Comparison of ENCODE assay signal across 8 cellular contexts in the genomic region with DNA sequence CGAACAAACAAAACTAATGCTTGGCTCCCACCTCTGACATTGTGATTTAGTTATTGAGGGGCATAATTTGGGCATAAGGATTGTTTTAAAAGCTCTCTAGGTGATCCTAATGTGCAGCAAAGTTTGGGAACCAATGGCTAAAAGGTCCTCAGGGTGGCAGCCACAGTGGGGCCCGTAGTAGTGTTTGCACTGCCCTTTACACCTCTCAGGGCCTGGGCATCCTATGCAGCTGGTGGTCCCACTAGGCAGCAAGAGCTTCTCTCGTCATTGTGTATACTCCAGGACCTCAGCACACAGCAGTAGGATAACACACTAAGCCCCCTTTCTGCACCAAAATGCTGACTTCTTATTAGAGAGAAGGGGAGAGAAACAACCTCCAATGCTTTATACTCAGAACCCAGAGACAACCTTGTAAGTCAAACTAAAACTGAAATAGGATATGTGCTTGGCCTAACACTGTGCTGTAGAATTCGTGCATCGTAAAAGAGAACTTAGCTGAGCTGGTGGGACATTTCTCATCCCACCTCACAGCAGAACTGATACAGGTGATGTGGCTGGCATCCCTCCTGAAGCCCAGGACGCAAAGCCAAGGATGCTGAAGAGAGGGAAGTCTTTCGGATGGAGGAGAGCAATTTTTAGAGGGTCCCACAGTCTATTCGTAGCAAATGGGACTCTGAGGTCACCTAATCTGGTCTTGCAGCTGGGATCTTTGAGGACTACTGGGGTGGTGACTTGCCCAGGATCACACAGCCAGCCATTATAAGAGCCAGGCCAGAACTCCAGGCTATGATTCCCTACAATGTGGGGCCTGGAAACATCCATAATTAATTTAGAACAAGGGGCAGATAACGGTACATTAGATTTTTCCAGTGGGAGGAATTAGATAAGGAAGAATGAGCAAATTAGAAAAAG. TPM values are rescaled to one million over a fixed set of nuclear protein-coding genes. Genes with fewer than 3 reads are reported as not detected.
A peak's percentile ranks its signal among the peaks of the same experiment; 100 is the strongest.
DNase-seq lines count a peak whose midpoint lies in the region; ATAC-seq, FAIRE-seq and TF ChIP-seq lines count a peak whose summit lies in the region.

No MANE protein-coding gene starts in this region.

- peak overlapping the region; percentile 91 for H3K4me3 Mint-ChIP-seq in activated T-helper 1 cell treated with anti-CD3 and anti-CD28 coated beads, Interleukin-12 subunit alpha, Interleukin-12 subunit beta, Interleukin-2, Interleukin-4 antibody, amounts not matched to agents 30 ng/mL and 10 ng/mL and 1 ng/mL, durations not matched to agents 14 hours and 24 hours and 36 hours

- intact Hi-C loops in activated T-helper 1 cell treated with anti-CD3 and anti-CD28 coated beads, Interleukin-12 subunit alpha, Interleukin-12 subunit beta, Interleukin-2, Interleukin-4 antibody, amounts not matched to agents 30 ng/mL and 10 ng/mL and 1 ng/mL, durations not matched to agents 14 hours and 24 hours and 36 hours (cut with micrococcal nuclease), result loop anchor here (1.0 to 2.0 kb wide), 7 partner anchors 13 to 841 kb away; partner anchors contain the start of genes ARSK, CAST, RFESD and SKIC3
- intact Hi-C loops in kidney (cut with DNase I), result no loop called here

- TF ChIP-seq CTCF in DOHH2 (IDR thresholded peaks at IDR 0.05; ENCODE audit: low read depth, low read length, poor library complexity, severe bottlenecking) (no peak), kidney (IDR thresholded peaks at IDR 0.05; ENCODE audit: borderline replicate concordance, extremely low read depth, insufficient read depth) (no peak), thoracic aorta (IDR thresholded peaks at IDR 0.05) (no peak)

- no peak for DNase-seq in activated T-helper 1 cell treated with anti-CD3 and anti-CD28 coated beads, Interleukin-12 subunit alpha, Interleukin-12 subunit beta, Interleukin-2, Interleukin-4 antibody, amounts not matched to agents 30 ng/mL and 10 ng/mL and 1 ng/mL, durations not matched to agents 14 hours and 24 hours and 36 hours (ENCODE audit: low spot score)
- DNase-seq in kidney (no peak), thoracic aorta (ENCODE audit: low spot score) (no peak), NCI-H1436 (lab: John Stamatoyannopoulos, UW) (no peak), T1000 (lab: John Stamatoyannopoulos, UW) (no peak), SW 1271 (lab: John Stamatoyannopoulos, UW) (no peak)

- H3F3A ChIP-seq in DOHH2 (ENCODE audit: control insufficient read depth, insufficient read depth), result peaks cover 5% of the 10 kb centered on the region

- H3K36me3 ChIP-seq in DOHH2 (ENCODE audit: control insufficient read depth, low read length) (peaks cover 11% of the 10 kb centered on the region), kidney (ENCODE audit: control insufficient read depth in 1 of 2, insufficient read depth in 2 of 2, low read length in 2 of 2) (peaks cover 5 to 14% of the 10 kb centered on the region in 2 donors), thoracic aorta (no peaks in the 10 kb centered on the region)

- H3K27ac Mint-ChIP-seq in activated T-helper 1 cell treated with anti-CD3 and anti-CD28 coated beads, Interleukin-12 subunit alpha, Interleukin-12 subunit beta, Interleukin-2, Interleukin-4 antibody, amounts not matched to agents 30 ng/mL and 10 ng/mL and 1 ng/mL, durations not matched to agents 14 hours and 24 hours and 36 hours, result peak overlapping the region; percentile 91

- H3K79me2 ChIP-seq in DOHH2 (ENCODE audit: control insufficient read depth, low read length), result peaks cover 49% of the 10 kb centered on the region

- H3K4me1 Mint-ChIP-seq in activated T-helper 1 cell treated with anti-CD3 and anti-CD28 coated beads, Interleukin-12 subunit alpha, Interleukin-12 subunit beta, Interleukin-2, Interleukin-4 antibody, amounts not matched to agents 30 ng/mL and 10 ng/mL and 1 ng/mL, durations not matched to agents 14 hours and 24 hours and 36 hours (ENCODE audit: low read depth), result peaks cover 72% of the 10 kb centered on the region

- H3K9me2 ChIP-seq in DOHH2 (replicated peaks; ENCODE audit: control insufficient read depth, low read length), result no peaks in the 10 kb centered on the region

- H3K27ac ChIP-seq in DOHH2 (ENCODE audit: low read depth, low read length) (peak overlapping the region; percentile 64), kidney (ENCODE audit: low read depth in 2 of 2, low read length in 2 of 2) (peak overlapping the region; percentile 86 to 87), thoracic aorta (peak overlapping the region; percentile 60 to 80)

- no peaks in the 10 kb centered on the region for H3K27me3 ChIP-seq in DOHH2 (ENCODE audit: control insufficient read depth, low read length)
- H3K27me3 ChIP-seq in thoracic aorta (replicated peaks; ENCODE audit: insufficient read depth), result no peaks in the 10 kb centered on the region

- peak overlapping the region; percentile 92 for H3K4me2 ChIP-seq in DOHH2 (ENCODE audit: low read length)

- peak overlapping the region; percentile 84 to 98 for H3K9ac ChIP-seq in kidney (ENCODE audit: low read length in 2 of 2)

- no peaks in the 10 kb centered on the region for H3K9me3 Mint-ChIP-seq in activated T-helper 1 cell treated with anti-CD3 and anti-CD28 coated beads, Interleukin-12 subunit alpha, Interleukin-12 subunit beta, Interleukin-2, Interleukin-4 antibody, amounts not matched to agents 30 ng/mL and 10 ng/mL and 1 ng/mL, durations not matched to agents 14 hours and 24 hours and 36 hours

- H3K4me3 ChIP-seq in DOHH2 (ENCODE audit: low read length) (peak overlapping the region; percentile 82), kidney (ENCODE audit: low read length in 2 of 2) (peak overlapping the region; percentile 93 to 100), thoracic aorta (peak overlapping the region; percentile 97)

- peaks cover 78% of the 10 kb centered on the region for H3K4me1 ChIP-seq in DOHH2 (ENCODE audit: control insufficient read depth, low read length)
- H3K4me1 ChIP-seq in kidney (ENCODE audit: control insufficient read depth in 1 of 2, insufficient read depth in 1 of 2, low read depth in 1 of 2, low read length in 2 of 2), result peaks cover 14 to 37% of the 10 kb centered on the region in 2 donors
- H3K4me1 ChIP-seq in thoracic aorta (ENCODE audit: control insufficient read depth in 1 of 2, low read depth in 2 of 2), result peaks cover 25 to 45% of the 10 kb centered on the region in 2 donors

- no peaks in the 10 kb centered on the region for H4K20me1 ChIP-seq in DOHH2 (ENCODE audit: control insufficient read depth, insufficient read depth, low read depth, low read length)

- H3K36me3 Mint-ChIP-seq in activated T-helper 1 cell treated with anti-CD3 and anti-CD28 coated beads, Interleukin-12 subunit alpha, Interleukin-12 subunit beta, Interleukin-2, Interleukin-4 antibody, amounts not matched to agents 30 ng/mL and 10 ng/mL and 1 ng/mL, durations not matched to agents 14 hours and 24 hours and 36 hours (ENCODE audit: low read depth), result peaks cover 2% of the 10 kb centered on the region

- H3K27me3 Mint-ChIP-seq in activated T-helper 1 cell treated with anti-CD3 and anti-CD28 coated beads, Interleukin-12 subunit alpha, Interleukin-12 subunit beta, Interleukin-2, Interleukin-4 antibody, amounts not matched to agents 30 ng/mL and 10 ng/mL and 1 ng/mL, durations not matched to agents 14 hours and 24 hours and 36 hours (ENCODE audit: insufficient read depth), result no peaks in the 10 kb centered on the region

- no peaks in the 10 kb centered on the region for H3K9me3 ChIP-seq in DOHH2 (ENCODE audit: control insufficient read depth, insufficient read depth, low read length)
- H3K9me3 ChIP-seq in kidney (ENCODE audit: control insufficient read depth in 1 of 2, low read length in 2 of 2), result no peaks in the 10 kb centered on the region
- H3K9me3 ChIP-seq in thoracic aorta, result no peaks in the 10 kb centered on the region

- ATAC-seq in HG02852 (IDR thresholded peaks at IDR 0.05; ENCODE audit: unreplicated experiment) (peak; percentile 28), thoracic aorta (ENCODE audit: insufficient number of reproducible peaks, low FRiP score, low read depth) (no peak)

- no peak for FAIRE-seq in kidney (lab: Jason Lieb, UNC)

RNA-seq across cellular contexts. Expression of gene GLRX, which starts 1.2 kb away (rescaled TPM):
- total RNA-seq in activated T-helper 1 cell treated with anti-CD3 and anti-CD28 coated beads, Interleukin-12 subunit alpha, Interleukin-12 subunit beta, Interleukin-2, Interleukin-4 antibody, amounts not matched to agents 30 ng/mL and 10 ng/mL and 1 ng/mL, durations not matched to agents 14 hours and 24 hours and 36 hours, result 17.2 and 18.3 TPM in 2 replicates
- total RNA-seq in kidney, result 57.4 TPM
- polyA plus RNA-seq in kidney (ENCODE audit: insufficient read depth, low read depth, low replicate concordance), result 324 TPM
- 100 to 1,000 TPM in 1 of 2 donors, 10 to 100 TPM in 1; 29.2 to 148 TPM for total RNA-seq in thoracic aorta
